Comparison of ENCODE assay signal across 8 cellular contexts in genomic region chr15:58934114-58934447, GRCh38. TPM values are rescaled to one million over a fixed set of nuclear protein-coding genes. Genes with fewer than 3 reads are reported as not detected.
A peak's percentile ranks its signal among the peaks of the same experiment; 100 is the strongest.
DNase-seq lines count a peak whose midpoint lies in the region; ATAC-seq, FAIRE-seq and TF ChIP-seq lines count a peak whose summit lies in the region.

No MANE protein-coding gene starts in this region.

- peaks cover 13% of the 10 kb centered on the region for H3K4me1 Mint-ChIP-seq in activated naive CD4-positive, alpha-beta T cell treated with anti-CD3 and anti-CD28 coated beads, Interleukin-2, amount 50 U/mL, for 24 hours

- H3K27ac ChIP-seq in mesenchymal stem cell (ENCODE audit: low read length, poor library complexity, severe bottlenecking), result peak overlapping the region; percentile 92
- H3K27ac ChIP-seq in uterus, result peak overlapping the region; percentile 90 to 99

- H2BK15ac ChIP-seq in mesenchymal stem cell (ENCODE audit: low read depth, poor library complexity, severe bottlenecking), result peak overlapping the region; percentile 67

- no peaks in the 10 kb centered on the region for H3K9me3 Mint-ChIP-seq in activated naive CD4-positive, alpha-beta T cell treated with anti-CD3 and anti-CD28 coated beads, Interleukin-2, amount 50 U/mL, for 24 hours

- H3K27me3 Mint-ChIP-seq in activated naive CD4-positive, alpha-beta T cell treated with anti-CD3 and anti-CD28 coated beads, Interleukin-2, amount 50 U/mL, for 24 hours, result no peaks in the 10 kb centered on the region

- no peaks in the 10 kb centered on the region for H3K9me3 ChIP-seq in mesenchymal stem cell (ENCODE audit: control insufficient read depth, low read length)
- no peaks in the 10 kb centered on the region for H3K9me3 ChIP-seq in uterus

- DNase-seq in activated naive CD4-positive, alpha-beta T cell treated with Interleukin-2 at 50 U/mL for 16 hours, result no peak
- DNase-seq in bronchial epithelial cell (ENCODE audit: low read depth), result no peak
- DNase-seq in mesenchymal stem cell, result no peak
- DNase-seq in uterus, result no peak
- no peak for DNase-seq in central memory CD4-positive, alpha-beta T cell
- no peak for DNase-seq in posterior vena cava (ENCODE audit: low spot score)

- no peak overlapping the region for H2BK120ac ChIP-seq in mesenchymal stem cell (ENCODE audit: low read depth, low read length)

- no peak for ATAC-seq in HG03460 (IDR thresholded peaks at IDR 0.05; ENCODE audit: unreplicated experiment)

- no peak overlapping the region for H2AK5ac ChIP-seq in mesenchymal stem cell (ENCODE audit: low read length, severe bottlenecking)

- no peak overlapping the region for H3K23ac ChIP-seq in mesenchymal stem cell (ENCODE audit: low read length in 2 of 2)

- peaks cover 4% of the 10 kb centered on the region for H3K4me1 ChIP-seq in mesenchymal stem cell (ENCODE audit: control insufficient read depth, insufficient read depth, low read depth, low read length)
- H3K4me1 ChIP-seq in uterus, result peaks cover 6 to 7% of the 10 kb centered on the region in 2 donors

- H4K8ac ChIP-seq in mesenchymal stem cell (ENCODE audit: low read length), result peak overlapping the region; percentile 89

- H3K36me3 ChIP-seq in bronchial epithelial cell (ENCODE audit: control insufficient read depth, insufficient read depth, low read length), result no peaks in the 10 kb centered on the region
- peaks cover 2 to 5% of the 10 kb centered on the region in 2 experiments for H3K36me3 ChIP-seq in mesenchymal stem cell (ENCODE audit: control insufficient read depth in 1 of 2, insufficient read depth in 2 of 2, low read depth in 1 of 2, low read length in 2 of 2)
- H3K36me3 ChIP-seq in uterus, result no peaks in the 10 kb centered on the region

- H3K27ac Mint-ChIP-seq in activated naive CD4-positive, alpha-beta T cell treated with anti-CD3 and anti-CD28 coated beads, Interleukin-2, amount 50 U/mL, for 24 hours, result peak overlapping the region; percentile 99

- no peak for TF ChIP-seq POLR2A in uterus (IDR thresholded peaks at IDR 0.05)

- 32% methylated on average over 4 of the region's 4 CpGs for WGBS in mesenchymal stem cell

- H3K4ac ChIP-seq in mesenchymal stem cell (ENCODE audit: low read depth in 1 of 2, low read length in 2 of 2), result peak overlapping the region in 1 of 2 experiments; percentile 40

- H3K4me3 Mint-ChIP-seq in activated naive CD4-positive, alpha-beta T cell treated with anti-CD3 and anti-CD28 coated beads, Interleukin-2, amount 50 U/mL, for 24 hours, result peak overlapping the region; percentile 91

- H3K4me3 ChIP-seq in bronchial epithelial cell (ENCODE audit: low read depth, low read length) (peak overlapping the region; percentile 91), mesenchymal stem cell (ENCODE audit: insufficient read depth in 1 of 2, low read depth in 1 of 2, low read length in 2 of 2) (peak overlapping the region; percentile 92 to 97), uterus (peak overlapping the region; percentile 38 to 99)

- H3K18ac ChIP-seq in mesenchymal stem cell (ENCODE audit: low read depth in 1 of 2, low read length in 2 of 2), result peak overlapping the region; percentile 34 to 92

- no peaks in the 10 kb centered on the region for H3K27me3 ChIP-seq in bronchial epithelial cell (ENCODE audit: control insufficient read depth, insufficient read depth, low read length)
- no peaks in the 10 kb centered on the region for H3K27me3 ChIP-seq in mesenchymal stem cell (ENCODE audit: control insufficient read depth in 1 of 2, insufficient read depth in 1 of 2, low read length in 2 of 2)
- H3K27me3 ChIP-seq in uterus, result no peaks in the 10 kb centered on the region

- intact Hi-C loops in uterus (cut with DNase I; ENCODE audit: low total_unique reads) (no loop called here), posterior vena cava (cut with DNase I) (no loop called here)

- peak overlapping the region; percentile 76 for H2AFZ ChIP-seq in mesenchymal stem cell (ENCODE audit: low read depth, low read length)

- TF ChIP-seq CTCF in bronchial epithelial cell (IDR thresholded peaks at IDR 0.05; ENCODE audit: insufficient read depth, low read length, severe bottlenecking), result no peak
- peak in 1 of 4 experiments; percentile 1 for TF ChIP-seq CTCF in uterus (IDR thresholded peaks at IDR 0.05)

- peak overlapping the region in 1 of 2 experiments; percentile 10 for H2BK12ac ChIP-seq in mesenchymal stem cell (ENCODE audit: low read length in 2 of 2)

- peaks cover under 1% of the 10 kb centered on the region for H3K79me1 ChIP-seq in mesenchymal stem cell (replicated peaks; ENCODE audit: low read length, poor library complexity, severe bottlenecking)

- FAIRE-seq in bronchial epithelial cell (lab: Jason Lieb, UNC), result no peak

- H3K14ac ChIP-seq in mesenchymal stem cell (ENCODE audit: low read length in 2 of 2), result no peak overlapping the region

- peak overlapping the region; percentile 80 for H2BK5ac ChIP-seq in mesenchymal stem cell (ENCODE audit: low read depth, low read length, poor library complexity, severe bottlenecking)

- no peak overlapping the region for H4K91ac ChIP-seq in mesenchymal stem cell (ENCODE audit: low read length)

- H3K4me2 ChIP-seq in mesenchymal stem cell (ENCODE audit: low read length, poor library complexity, severe bottlenecking), result peak overlapping the region; percentile 69

- H3K9ac ChIP-seq in mesenchymal stem cell (ENCODE audit: low read length), result peak overlapping the region; percentile 99

- peaks cover 5% of the 10 kb centered on the region for H3K36me3 Mint-ChIP-seq in activated naive CD4-positive, alpha-beta T cell treated with anti-CD3 and anti-CD28 coated beads, Interleukin-2, amount 50 U/mL, for 24 hours

RNA-seq across cellular contexts. Expression of gene SLTM, which starts 0.6 kb away (rescaled TPM):
- total RNA-seq in bronchial epithelial cell (102 and 156 TPM in 2 replicates), uterus (100 to 1,000 TPM in 3 of 4 donors, 10 to 100 TPM in 1; 26.4 to 140 (median 126) TPM), posterior vena cava (10 to 100 TPM; 71.1 to 71.6 TPM)
- polyA plus RNA-seq in mesenchymal stem cell (2013, experiment 1 of 2), result 45.7 TPM
- 43.3 TPM for polyA plus RNA-seq in mesenchymal stem cell (2013, experiment 2 of 2)

RNA-seq across cellular contexts. Expression of gene RNF111, which starts 53.4 kb away (rescaled TPM):
- 14.5 and 15.2 TPM in 2 replicates for total RNA-seq in bronchial epithelial cell
- 12.0 TPM for polyA plus RNA-seq in mesenchymal stem cell (2013, experiment 1 of 2)
- polyA plus RNA-seq in mesenchymal stem cell (2013, experiment 2 of 2), result 12.2 TPM
- 10 to 100 TPM; 25.9 to 43.9 (median 30.5) TPM for total RNA-seq in uterus
- 10 to 100 TPM; 24.9 to 30.4 TPM for total RNA-seq in posterior vena cava
